10 cellular contexts compared by ENCODE assay signal in genomic region chr1:3504151-3504822, GRCh38. TPM values are rescaled to one million over a fixed set of nuclear protein-coding genes. Genes with fewer than 3 reads are reported as not detected.
DNase-seq lines count a peak whose midpoint lies in the region; ATAC-seq and TF ChIP-seq lines count a peak whose summit lies in the region.
"Had no signal": no experiment of that assay in that cellular context is flagged by ENCODE, and none has a peak within 500 bp of the region (broad histone marks: within the 10 kb centered on the region; RNA-seq: fewer than 3 reads in every experiment).

No MANE protein-coding gene starts in this region.

- no peak overlapping the region for H3K4me3 Mint-ChIP-seq in activated CD8-positive, alpha-beta T cell treated with anti-CD3 and anti-CD28 coated beads for 36 hours
- H3K4me3 Mint-ChIP-seq in natural killer cell treated with Interleukin-12 subunit alpha and Interleukin-12 subunit beta and Interleukin-15 and Interleukin-18, amount 100 ng/mL, for 72 hours: no peak overlapping the region
- H3K4me3 Mint-ChIP-seq: activated naive CD8-positive, alpha-beta T cell had no signal

- CTCF ChIA-PET in activated CD8-positive, alpha-beta T cell treated with anti-CD3 and anti-CD28 coated beads for 36 hours (lab: Charles Lee): no interaction called here

- H3K36me3 Mint-ChIP-seq in activated CD8-positive, alpha-beta T cell treated with anti-CD3 and anti-CD28 coated beads for 36 hours (ENCODE audit: low read depth): no peaks in the 10 kb centered on the region
- no peaks in the 10 kb centered on the region for H3K36me3 Mint-ChIP-seq in natural killer cell treated with Interleukin-12 subunit alpha and Interleukin-12 subunit beta and Interleukin-15 and Interleukin-18, amount 100 ng/mL, for 72 hours
- H3K36me3 Mint-ChIP-seq: activated naive CD8-positive, alpha-beta T cell had no signal

- no peaks in the 10 kb centered on the region for H3K27me3 Mint-ChIP-seq in activated CD8-positive, alpha-beta T cell treated with anti-CD3 and anti-CD28 coated beads for 36 hours
- no peaks in the 10 kb centered on the region for H3K27me3 Mint-ChIP-seq in natural killer cell treated with Interleukin-12 subunit alpha and Interleukin-12 subunit beta and Interleukin-15 and Interleukin-18, amount 100 ng/mL, for 72 hours
- H3K27me3 Mint-ChIP-seq: activated naive CD8-positive, alpha-beta T cell had no signal

- no peak for ATAC-seq in GM18858 (IDR thresholded peaks at IDR 0.05; ENCODE audit: unreplicated experiment)
- no peak for ATAC-seq in activated CD8-positive, alpha-beta T cell treated with anti-CD3 and anti-CD28 coated beads for 36 hours
- no peak for ATAC-seq in natural killer cell treated with Interleukin-12 subunit alpha and Interleukin-12 subunit beta and Interleukin-15 and Interleukin-18, amount 100 ng/mL, for 72 hours

- POLR2A ChIA-PET in activated CD8-positive, alpha-beta T cell treated with anti-CD3 and anti-CD28 coated beads for 36 hours (lab: Charles Lee): no interaction called here

- intact Hi-C loops in posterior vena cava (cut with DNase I): no loop called here
- intact Hi-C loops in activated CD8-positive, alpha-beta T cell treated with anti-CD3 and anti-CD28 coated beads for 36 hours (cut with micrococcal nuclease): no loop called here

- no peak overlapping the region for H3K27ac Mint-ChIP-seq in activated CD8-positive, alpha-beta T cell treated with anti-CD3 and anti-CD28 coated beads for 36 hours
- no peak overlapping the region for H3K27ac Mint-ChIP-seq in natural killer cell treated with Interleukin-12 subunit alpha and Interleukin-12 subunit beta and Interleukin-15 and Interleukin-18, amount 100 ng/mL, for 72 hours
- H3K27ac Mint-ChIP-seq: activated naive CD8-positive, alpha-beta T cell had no signal

- no peaks in the 10 kb centered on the region for H3K9me3 Mint-ChIP-seq in activated CD8-positive, alpha-beta T cell treated with anti-CD3 and anti-CD28 coated beads for 36 hours
- H3K9me3 Mint-ChIP-seq in natural killer cell treated with Interleukin-12 subunit alpha and Interleukin-12 subunit beta and Interleukin-15 and Interleukin-18, amount 100 ng/mL, for 72 hours: no peaks in the 10 kb centered on the region

- TF ChIP-seq CTCF in activated CD8-positive, alpha-beta T cell treated with anti-CD3 and anti-CD28 coated beads for 36 hours (IDR thresholded peaks at IDR 0.05): no peak

- H3K4me1 Mint-ChIP-seq in activated CD8-positive, alpha-beta T cell treated with anti-CD3 and anti-CD28 coated beads for 36 hours (ENCODE audit: low read depth): no peaks in the 10 kb centered on the region
- no peaks in the 10 kb centered on the region for H3K4me1 Mint-ChIP-seq in natural killer cell treated with Interleukin-12 subunit alpha and Interleukin-12 subunit beta and Interleukin-15 and Interleukin-18, amount 100 ng/mL, for 72 hours (ENCODE audit: low read depth in 2 of 2)

- peak; percentile 95 for DNase-seq in Daoy (ENCODE audit: low read depth)
- DNase-seq in SW 1271 (lab: John Stamatoyannopoulos, UW): peak; percentile 61 to 71
- peak; percentile 68 for DNase-seq in foreskin melanocyte
- DNase-seq in posterior vena cava (ENCODE audit: low spot score): peak; percentile 98
- no peak for DNase-seq in NCI-H146 (lab: John Stamatoyannopoulos, UW)
- DNase-seq in activated CD8-positive, alpha-beta T cell treated with anti-CD3 and anti-CD28 coated beads for 36 hours: no peak
- no peak for DNase-seq in natural killer cell treated with Interleukin-12 subunit alpha and Interleukin-12 subunit beta and Interleukin-15 and Interleukin-18, amount 100 ng/mL, for 72 hours (ENCODE audit: low spot score)

RNA-seq across cellular contexts. Expression of gene ARHGEF16, which starts 49.8 kb away (rescaled TPM):
- 4.7 and 10.9 TPM in 2 replicates for total RNA-seq in Daoy (2014; rRNA removed; shearing (Covaris generic))
- under 1 TPM; 0.29 to 0.32 TPM for total RNA-seq in posterior vena cava
- total RNA-seq in activated CD8-positive, alpha-beta T cell treated with anti-CD3 and anti-CD28 coated beads for 36 hours: not detected
- not detected for total RNA-seq in natural killer cell treated with Interleukin-12 subunit alpha and Interleukin-12 subunit beta and Interleukin-15 and Interleukin-18, amount 100 ng/mL, for 72 hours
- total RNA-seq: mononuclear cell had no signal

Comparison
In these comparisons a context has a peak if more than half of its experiments do, and no peak if none do; other contexts are left out.
1. DNase-seq: peak in Daoy (single experiment), SW 1271 (2 of 2), foreskin melanocyte (single experiment) and posterior vena cava (single experiment); none in NCI-H146 (single experiment), activated CD8-positive, alpha-beta T cell treated with anti-CD3 and anti-CD28 coated beads for 36 hours (single experiment) and natural killer cell treated with Interleukin-12 subunit alpha and Interleukin-12 subunit beta and Interleukin-15 and Interleukin-18, amount 100 ng/mL, for 72 hours (single experiment).